Comparison of ENCODE assay signal across 23 cellular contexts in the genomic region with DNA sequence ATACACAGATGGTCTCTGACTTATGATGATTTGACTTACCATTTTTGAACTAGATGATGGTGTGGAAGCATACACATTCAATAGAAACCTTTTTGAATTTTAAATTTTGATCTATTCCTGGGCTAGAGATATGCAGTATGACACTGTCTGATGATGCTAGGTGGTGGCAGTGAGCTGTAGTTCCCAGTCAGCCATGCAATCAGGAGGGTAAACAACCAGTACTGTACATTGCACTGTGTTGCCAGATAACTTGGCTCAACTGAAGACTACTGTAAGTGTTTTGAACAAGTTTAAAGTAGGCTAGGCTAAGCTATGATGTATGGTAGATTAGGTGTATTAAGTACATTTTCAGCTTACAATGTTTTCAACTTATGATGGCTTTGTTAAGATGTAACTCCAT.
"Had no signal": no experiment of that assay in that cellular context is flagged by ENCODE, and none has a peak within 500 bp of the region (broad histone marks: within the 10 kb centered on the region; RNA-seq: fewer than 3 reads in every experiment).

No MANE protein-coding gene starts in this region.

- DNase-seq: effector CD8-positive, alpha-beta T cell; endodermal cell; foreskin fibroblast; gastrocnemius medialis; head of caudate nucleus; left ventricle myocardium superior; lower lobe of right lung; naive thymus-derived CD8-positive, alpha-beta T cell; nephron progenitor cell; nucleus accumbens; sigmoid colon; stimulated activated CD4-positive, alpha-beta T cell treated with anti-CD3 and anti-CD28 coated beads, Interleukin-2, amount 100 ng/mL, for 24 hours; stimulated activated CD4-positive, alpha-beta T cell treated with anti-CD3 and anti-CD28 coated beads, Interleukin-4, amount 100 ng/mL, for 24 hours; stimulated activated naive CD4-positive, alpha-beta T cell treated with Interleukin-2 at 50 U/mL for 16 hours; stomach; thyroid gland; trophoblast cell had no signal

- H3K27me3 ChIP-seq: gastrocnemius medialis, right atrium auricular region, sigmoid colon, stomach, thyroid gland, vagina had no signal

- H3K27ac Mint-ChIP-seq: endodermal cell; naive thymus-derived CD8-positive, alpha-beta T cell; nephron progenitor cell; stimulated activated effector memory CD8-positive, alpha-beta T cell treated with anti-CD3 and anti-CD28 coated beads, Interleukin-12 subunit alpha, Interleukin-12 subunit beta, amount 100 ng/mL, for 72 hours had no signal

- H3K4me1 ChIP-seq: gastrocnemius medialis, lower lobe of right lung, prostate gland, right atrium auricular region, sigmoid colon, stomach, thyroid gland, vagina had no signal

- H3K36me3 Mint-ChIP-seq: naive thymus-derived CD8-positive, alpha-beta T cell; stimulated activated effector memory CD8-positive, alpha-beta T cell treated with anti-CD3 and anti-CD28 coated beads, Interleukin-12 subunit alpha, Interleukin-12 subunit beta, amount 100 ng/mL, for 72 hours had no signal

- H3K27me3 Mint-ChIP-seq: naive thymus-derived CD8-positive, alpha-beta T cell had no signal

- H3K27ac ChIP-seq: epithelial cell of prostate, gastrocnemius medialis, lower lobe of right lung, prostate gland, right atrium auricular region, sigmoid colon, stomach, thyroid gland, vagina had no signal

- H3K9me3 Mint-ChIP-seq: endodermal cell, nephron progenitor cell had no signal

- ATAC-seq: esophagus mucosa; gastrocnemius medialis; left ventricle myocardium superior; lower lobe of right lung; naive thymus-derived CD8-positive, alpha-beta T cell; stimulated activated effector memory CD8-positive, alpha-beta T cell treated with anti-CD3 and anti-CD28 coated beads, Interleukin-12 subunit alpha, Interleukin-12 subunit beta, amount 100 ng/mL, for 72 hours had no signal

- H3K36me3 ChIP-seq: gastrocnemius medialis, lower lobe of right lung, prostate gland, right atrium auricular region, sigmoid colon, stomach, thyroid gland, vagina had no signal

- H3K4me3 Mint-ChIP-seq: endodermal cell; naive thymus-derived CD8-positive, alpha-beta T cell; nephron progenitor cell; stimulated activated effector memory CD8-positive, alpha-beta T cell treated with anti-CD3 and anti-CD28 coated beads, Interleukin-12 subunit alpha, Interleukin-12 subunit beta, amount 100 ng/mL, for 72 hours had no signal

- H3K9me3 ChIP-seq: gastrocnemius medialis, lower lobe of right lung, prostate gland, right atrium auricular region, sigmoid colon, stomach, thyroid gland, vagina had no signal

- H3K4me3 ChIP-seq: gastrocnemius medialis, lower lobe of right lung, prostate gland, right atrium auricular region, sigmoid colon, stomach, thyroid gland, vagina had no signal

- H3K4me1 Mint-ChIP-seq: endodermal cell; naive thymus-derived CD8-positive, alpha-beta T cell; nephron progenitor cell; stimulated activated effector memory CD8-positive, alpha-beta T cell treated with anti-CD3 and anti-CD28 coated beads, Interleukin-12 subunit alpha, Interleukin-12 subunit beta, amount 100 ng/mL, for 72 hours had no signal
